In the genomic region with DNA sequence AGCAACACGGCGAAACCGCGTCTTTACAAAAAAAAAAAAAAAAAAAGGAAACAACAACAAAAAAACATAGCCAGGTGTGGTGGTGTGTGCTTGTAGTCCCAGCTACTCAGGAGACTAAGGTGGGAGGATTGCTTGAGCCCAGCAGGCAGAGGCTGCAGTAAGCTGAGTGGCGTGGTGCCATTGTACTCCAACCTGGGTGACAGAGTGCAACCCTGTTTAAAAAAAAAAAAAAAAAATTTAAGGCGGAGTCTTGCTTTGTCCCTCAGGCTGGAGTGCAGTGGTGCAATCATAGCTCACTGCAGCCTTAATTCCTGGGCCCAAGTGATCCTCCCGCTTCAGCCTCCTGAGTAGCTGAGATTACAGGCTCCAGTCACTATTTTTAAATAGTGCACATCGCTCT, we compare ENCODE assay signal across 21 cellular contexts. TPM values are rescaled to one million over a fixed set of nuclear protein-coding genes. Genes with fewer than 3 reads are reported as not detected.
"Had no signal": no experiment of that assay in that cellular context is flagged by ENCODE, and none has a peak within 500 bp of the region (broad histone marks: within the 10 kb centered on the region; RNA-seq: fewer than 3 reads in every experiment).

No MANE protein-coding gene starts in this region.

- H3K27ac Mint-ChIP-seq: activated CD4-positive, alpha-beta T cell treated with anti-CD3 and anti-CD28 coated beads, Interleukin-2, amount 10 ng/mL, durations not matched to agents 7 days and 5 days; activated naive CD8-positive, alpha-beta T cell treated with anti-CD3 and anti-CD28 coated beads, Interleukin-2, amount 10 ng/mL, durations not matched to agents 7 days and 5 days; activated T-cell treated with anti-CD3 and anti-CD28 coated beads, Interleukin-2, amount 50 U/mL, for 72 hours; natural killer cell treated with Interleukin-12 subunit alpha and Interleukin-12 subunit beta and Interleukin-15 and Interleukin-18, amount 100 ng/mL, for 72 hours had no signal

- H3K4me3 Mint-ChIP-seq: activated CD4-positive, alpha-beta T cell treated with anti-CD3 and anti-CD28 coated beads, Interleukin-2, amount 10 ng/mL, durations not matched to agents 7 days and 5 days; activated naive CD8-positive, alpha-beta T cell treated with anti-CD3 and anti-CD28 coated beads, Interleukin-2, amount 10 ng/mL, durations not matched to agents 7 days and 5 days; activated T-cell treated with anti-CD3 and anti-CD28 coated beads, Interleukin-2, amount 50 U/mL, for 72 hours; central memory CD8-positive, alpha-beta T cell; natural killer cell treated with Interleukin-12 subunit alpha and Interleukin-12 subunit beta and Interleukin-15 and Interleukin-18, amount 100 ng/mL, for 72 hours had no signal

- H3K27ac ChIP-seq: brain microvascular endothelial cell, coronary artery, esophagus muscularis mucosa, tibial artery had no signal

- ATAC-seq: activated T-cell treated with anti-CD3 and anti-CD28 coated beads, Interleukin-2, amount 50 U/mL, for 72 hours; left ventricle myocardium superior; natural killer cell treated with Interleukin-12 subunit alpha and Interleukin-12 subunit beta and Interleukin-15 and Interleukin-18, amount 100 ng/mL, for 72 hours had no signal

- DNase-seq: activated CD4-positive, alpha-beta T cell treated with anti-CD3 and anti-CD28 coated beads, Interleukin-2, amount 10 ng/mL, durations not matched to agents 7 days and 5 days; activated CD4-positive, CD25-positive, alpha-beta regulatory T cell; activated CD8-positive, alpha-beta memory T cell treated with anti-CD3 and anti-CD28 coated beads, Interleukin-2, amount 50 U/mL, for 48 hours; activated naive CD4-positive, alpha-beta T cell; activated naive CD8-positive, alpha-beta T cell treated with anti-CD3 and anti-CD28 coated beads, Interleukin-2, amount 10 ng/mL, durations not matched to agents 7 days and 5 days; activated T-cell treated with anti-CD3 and anti-CD28 coated beads, Interleukin-2, amount 50 U/mL, for 72 hours; brain microvascular endothelial cell; effector CD4-positive, alpha-beta T cell; left ventricle myocardium superior; retina; stimulated activated CD4-positive, alpha-beta T cell treated with anti-CD3 and anti-CD28 coated beads, Interleukin-15, amount 100 ng/mL, for 24 hours; stimulated activated CD4-positive, alpha-beta T cell treated with anti-CD3 and anti-CD28 coated beads, Interleukin-4, amount 100 ng/mL, for 1 hour; stimulated activated naive CD4-positive, alpha-beta T cell; tibial artery had no signal

- H3K36me3 ChIP-seq: brain microvascular endothelial cell, esophagus muscularis mucosa, tibial artery had no signal

- H3K9me3 ChIP-seq: esophagus muscularis mucosa, tibial artery had no signal

- H3K36me3 Mint-ChIP-seq: activated naive CD8-positive, alpha-beta T cell treated with anti-CD3 and anti-CD28 coated beads, Interleukin-2, amount 10 ng/mL, durations not matched to agents 7 days and 5 days; natural killer cell treated with Interleukin-12 subunit alpha and Interleukin-12 subunit beta and Interleukin-15 and Interleukin-18, amount 100 ng/mL, for 72 hours had no signal

- H3K9me3 Mint-ChIP-seq: activated CD4-positive, alpha-beta T cell treated with anti-CD3 and anti-CD28 coated beads, Interleukin-2, amount 10 ng/mL, durations not matched to agents 7 days and 5 days; activated naive CD8-positive, alpha-beta T cell treated with anti-CD3 and anti-CD28 coated beads, Interleukin-2, amount 10 ng/mL, durations not matched to agents 7 days and 5 days; activated T-cell treated with anti-CD3 and anti-CD28 coated beads, Interleukin-2, amount 50 U/mL, for 72 hours; central memory CD8-positive, alpha-beta T cell; natural killer cell treated with Interleukin-12 subunit alpha and Interleukin-12 subunit beta and Interleukin-15 and Interleukin-18, amount 100 ng/mL, for 72 hours had no signal

- H3K4me3 ChIP-seq: coronary artery, esophagus muscularis mucosa, tibial artery had no signal

RNA-seq across cellular contexts. Expression of a gene that starts 21.1 kb away (rescaled TPM):
- total RNA-seq: activated CD4-positive, alpha-beta T cell treated with anti-CD3 and anti-CD28 coated beads, Interleukin-2, amount 10 ng/mL, durations not matched to agents 7 days and 5 days; activated naive CD8-positive, alpha-beta T cell treated with anti-CD3 and anti-CD28 coated beads, Interleukin-2, amount 10 ng/mL, durations not matched to agents 7 days and 5 days; activated T-cell treated with anti-CD3 and anti-CD28 coated beads, Interleukin-2, amount 50 U/mL, for 72 hours; esophagus muscularis mucosa; left ventricle myocardium superior; mesenteric fat pad; natural killer cell treated with Interleukin-12 subunit alpha and Interleukin-12 subunit beta and Interleukin-15 and Interleukin-18, amount 100 ng/mL, for 72 hours; skeletal muscle tissue; subcutaneous adipose tissue had no signal

RNA-seq across cellular contexts. Expression of a gene that starts 40.5 kb away (rescaled TPM):
- total RNA-seq: activated CD4-positive, alpha-beta T cell treated with anti-CD3 and anti-CD28 coated beads, Interleukin-2, amount 10 ng/mL, durations not matched to agents 7 days and 5 days; activated naive CD8-positive, alpha-beta T cell treated with anti-CD3 and anti-CD28 coated beads, Interleukin-2, amount 10 ng/mL, durations not matched to agents 7 days and 5 days; activated T-cell treated with anti-CD3 and anti-CD28 coated beads, Interleukin-2, amount 50 U/mL, for 72 hours; natural killer cell treated with Interleukin-12 subunit alpha and Interleukin-12 subunit beta and Interleukin-15 and Interleukin-18, amount 100 ng/mL, for 72 hours had no signal
